Comparison of ENCODE assay signal across 1 cellular context in the genomic region with DNA sequence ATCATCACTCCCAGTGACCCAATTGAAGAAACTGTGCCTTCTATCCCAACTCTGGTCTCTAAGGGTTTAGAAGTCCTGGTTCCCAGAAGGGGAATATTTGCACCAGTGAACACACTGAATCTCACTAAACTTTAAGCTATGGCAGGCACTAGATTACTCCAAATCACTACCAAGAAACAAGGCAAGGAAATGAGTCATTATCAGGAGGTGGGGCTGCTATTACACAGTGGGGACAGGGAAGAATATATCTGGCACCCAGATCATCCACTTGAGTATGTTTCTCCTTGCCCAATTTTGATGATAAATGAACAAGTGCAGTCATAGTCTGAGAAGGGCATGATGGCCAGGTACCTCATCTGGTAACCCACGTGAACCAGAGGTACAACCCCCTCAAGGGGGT.
TF ChIP-seq lines count a peak whose summit lies in the region.

No MANE protein-coding gene starts in this region.

TF ChIP-seq in SK-N-SH treated with all-trans-retinoic acid at 6 μM for 48 hours, 23 proteins besides CTCF, POLR2A, EP300 and RAD21 (continued from another document):
- no peak for TF ChIP-seq PPARA (CRISPR knock-in tag; IDR thresholded peaks at IDR 0.05; ENCODE audit: borderline replicate concordance)
- TF ChIP-seq, protein P1, sequence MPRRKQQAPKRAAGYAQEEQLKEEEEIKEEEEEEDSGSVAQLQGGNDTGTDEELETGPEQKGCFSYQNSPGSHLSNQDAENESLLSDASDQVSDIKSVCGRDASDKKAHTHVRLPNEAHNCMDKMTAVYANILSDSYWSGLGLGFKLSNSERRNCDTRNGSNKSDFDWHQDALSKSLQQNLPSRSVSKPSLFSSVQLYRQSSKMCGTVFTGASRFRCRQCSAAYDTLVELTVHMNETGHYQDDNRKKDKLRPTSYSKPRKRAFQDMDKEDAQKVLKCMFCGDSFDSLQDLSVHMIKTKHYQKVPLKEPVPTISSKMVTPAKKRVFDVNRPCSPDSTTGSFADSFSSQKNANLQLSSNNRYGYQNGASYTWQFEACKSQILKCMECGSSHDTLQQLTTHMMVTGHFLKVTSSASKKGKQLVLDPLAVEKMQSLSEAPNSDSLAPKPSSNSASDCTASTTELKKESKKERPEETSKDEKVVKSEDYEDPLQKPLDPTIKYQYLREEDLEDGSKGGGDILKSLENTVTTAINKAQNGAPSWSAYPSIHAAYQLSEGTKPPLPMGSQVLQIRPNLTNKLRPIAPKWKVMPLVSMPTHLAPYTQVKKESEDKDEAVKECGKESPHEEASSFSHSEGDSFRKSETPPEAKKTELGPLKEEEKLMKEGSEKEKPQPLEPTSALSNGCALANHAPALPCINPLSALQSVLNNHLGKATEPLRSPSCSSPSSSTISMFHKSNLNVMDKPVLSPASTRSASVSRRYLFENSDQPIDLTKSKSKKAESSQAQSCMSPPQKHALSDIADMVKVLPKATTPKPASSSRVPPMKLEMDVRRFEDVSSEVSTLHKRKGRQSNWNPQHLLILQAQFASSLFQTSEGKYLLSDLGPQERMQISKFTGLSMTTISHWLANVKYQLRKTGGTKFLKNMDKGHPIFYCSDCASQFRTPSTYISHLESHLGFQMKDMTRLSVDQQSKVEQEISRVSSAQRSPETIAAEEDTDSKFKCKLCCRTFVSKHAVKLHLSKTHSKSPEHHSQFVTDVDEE (CRISPR knock-in tag; IDR thresholded peaks at IDR 0.05) = no peak
- TF ChIP-seq GLIS3 (CRISPR knock-in tag; IDR thresholded peaks at IDR 0.05) = no peak
